Comparison of ENCODE assay signal across 15 cellular contexts in genomic region chr10:11298116-11298515, GRCh38.
DNase-seq lines count a peak whose midpoint lies in the region; ATAC-seq, FAIRE-seq and TF ChIP-seq lines count a peak whose summit lies in the region.
"Had no signal": no experiment of that assay in that cellular context is flagged by ENCODE, and none has a peak within 500 bp of the region (broad histone marks: within the 10 kb centered on the region; RNA-seq: fewer than 3 reads in every experiment).

No MANE protein-coding gene starts in this region.

- no peak for FAIRE-seq in bronchial epithelial cell (lab: Jason Lieb, UNC)
- FAIRE-seq: A204.1, D721Med, K562 had no signal

- H3K36me3 ChIP-seq in bronchial epithelial cell (ENCODE audit: control insufficient read depth, insufficient read depth, low read length): no peaks in the 10 kb centered on the region

- ATAC-seq in activated CD4-positive, alpha-beta T cell treated with anti-CD3 and anti-CD28 coated beads for 36 hours: no peak
- ATAC-seq in natural killer cell treated with Interleukin-12 subunit alpha and Interleukin-12 subunit beta and Interleukin-15 and Interleukin-18, amount 100 ng/mL, for 72 hours: no peak
- no peak for ATAC-seq in GM21423 (IDR thresholded peaks at IDR 0.05; ENCODE audit: unreplicated experiment)
- ATAC-seq: K562 had no signal

- H3K9me3 Mint-ChIP-seq in activated CD4-positive, alpha-beta T cell treated with anti-CD3 and anti-CD28 coated beads for 36 hours (ENCODE audit: low read depth): peaks cover 3% of the 10 kb centered on the region
- no peaks in the 10 kb centered on the region for H3K9me3 Mint-ChIP-seq in natural killer cell treated with Interleukin-12 subunit alpha and Interleukin-12 subunit beta and Interleukin-15 and Interleukin-18, amount 100 ng/mL, for 72 hours
- H3K9me3 Mint-ChIP-seq: type B pancreatic cell had no signal

- peaks cover 29% of the 10 kb centered on the region for H3K4me1 Mint-ChIP-seq in activated CD4-positive, alpha-beta T cell treated with anti-CD3 and anti-CD28 coated beads for 36 hours
- H3K4me1 Mint-ChIP-seq in natural killer cell treated with Interleukin-12 subunit alpha and Interleukin-12 subunit beta and Interleukin-15 and Interleukin-18, amount 100 ng/mL, for 72 hours (ENCODE audit: low read depth in 2 of 2): peaks cover 47 to 56% of the 10 kb centered on the region in 2 donors

- H3K4me3 ChIP-seq in bronchial epithelial cell (ENCODE audit: low read depth, low read length): no peak overlapping the region
- H3K4me3 ChIP-seq: K562 had no signal

- no peak overlapping the region for H3K4me3 Mint-ChIP-seq in activated CD4-positive, alpha-beta T cell treated with anti-CD3 and anti-CD28 coated beads for 36 hours
- no peak overlapping the region for H3K4me3 Mint-ChIP-seq in natural killer cell treated with Interleukin-12 subunit alpha and Interleukin-12 subunit beta and Interleukin-15 and Interleukin-18, amount 100 ng/mL, for 72 hours
- H3K4me3 Mint-ChIP-seq: type B pancreatic cell had no signal

- peaks cover 82% of the 10 kb centered on the region for H3K36me3 Mint-ChIP-seq in activated CD4-positive, alpha-beta T cell treated with anti-CD3 and anti-CD28 coated beads for 36 hours (ENCODE audit: low read depth)
- H3K36me3 Mint-ChIP-seq in natural killer cell treated with Interleukin-12 subunit alpha and Interleukin-12 subunit beta and Interleukin-15 and Interleukin-18, amount 100 ng/mL, for 72 hours: peaks cover 50% of the 10 kb centered on the region

- CTCF ChIA-PET in activated CD4-positive, alpha-beta T cell treated with anti-CD3 and anti-CD28 coated beads for 36 hours (lab: Charles Lee): no interaction called here

- POLR2A ChIA-PET in activated CD4-positive, alpha-beta T cell treated with anti-CD3 and anti-CD28 coated beads for 36 hours (lab: Charles Lee): no interaction called here

- TF ChIP-seq CTCF in bronchial epithelial cell (IDR thresholded peaks at IDR 0.05; ENCODE audit: insufficient read depth, low read length, severe bottlenecking): no peak

- no peaks in the 10 kb centered on the region for H3K27me3 ChIP-seq in bronchial epithelial cell (ENCODE audit: control insufficient read depth, insufficient read depth, low read length)

- H3K27me3 Mint-ChIP-seq in activated CD4-positive, alpha-beta T cell treated with anti-CD3 and anti-CD28 coated beads for 36 hours: no peaks in the 10 kb centered on the region
- H3K27me3 Mint-ChIP-seq in natural killer cell treated with Interleukin-12 subunit alpha and Interleukin-12 subunit beta and Interleukin-15 and Interleukin-18, amount 100 ng/mL, for 72 hours: no peaks in the 10 kb centered on the region
- H3K27me3 Mint-ChIP-seq: type B pancreatic cell had no signal

- H3K27ac Mint-ChIP-seq in activated CD4-positive, alpha-beta T cell treated with anti-CD3 and anti-CD28 coated beads for 36 hours: peak overlapping the region; percentile 63
- peak overlapping the region; percentile 29 to 87 for H3K27ac Mint-ChIP-seq in natural killer cell treated with Interleukin-12 subunit alpha and Interleukin-12 subunit beta and Interleukin-15 and Interleukin-18, amount 100 ng/mL, for 72 hours
- H3K27ac Mint-ChIP-seq: type B pancreatic cell had no signal

- intact Hi-C loops in activated CD4-positive, alpha-beta T cell treated with anti-CD3 and anti-CD28 coated beads for 36 hours (cut with DNase I, micrococcal nuclease): no loop called here

- no peak for DNase-seq in activated CD4-positive, alpha-beta T cell treated with anti-CD3 and anti-CD28 coated beads for 36 hours
- no peak for DNase-seq in activated CD4-positive, alpha-beta T cell treated with anti-CD3 and anti-CD28 coated beads for 4 hours
- DNase-seq in NCI-H226 (peak; percentile 70), bronchial epithelial cell (ENCODE audit: low read depth) (peak; percentile 29), HCEC 1CT (no peak)
- no peak for DNase-seq in natural killer cell treated with Interleukin-12 subunit alpha and Interleukin-12 subunit beta and Interleukin-15 and Interleukin-18, amount 100 ng/mL, for 72 hours (ENCODE audit: low spot score)
- no peak for DNase-seq in effector CD8-positive, alpha-beta T cell (lab: John Stamatoyannopoulos, UW)
- DNase-seq: cerebellar nuclear complex, NCI-H1694, NCI-H774 had no signal

Comparison
In these comparisons a context has a peak if more than half of its experiments do, and no peak if none do; other contexts are left out.
1. DNase-seq: peak in NCI-H226 (single experiment) and bronchial epithelial cell (single experiment); none in activated CD4-positive, alpha-beta T cell treated with anti-CD3 and anti-CD28 coated beads for 36 hours (single experiment), activated CD4-positive, alpha-beta T cell treated with anti-CD3 and anti-CD28 coated beads for 4 hours (0 of 2), natural killer cell treated with Interleukin-12 subunit alpha and Interleukin-12 subunit beta and Interleukin-15 and Interleukin-18, amount 100 ng/mL, for 72 hours (single experiment), HCEC 1CT (single experiment) and effector CD8-positive, alpha-beta T cell (single experiment).